8 cellular contexts compared by ENCODE assay signal in the genomic region with DNA sequence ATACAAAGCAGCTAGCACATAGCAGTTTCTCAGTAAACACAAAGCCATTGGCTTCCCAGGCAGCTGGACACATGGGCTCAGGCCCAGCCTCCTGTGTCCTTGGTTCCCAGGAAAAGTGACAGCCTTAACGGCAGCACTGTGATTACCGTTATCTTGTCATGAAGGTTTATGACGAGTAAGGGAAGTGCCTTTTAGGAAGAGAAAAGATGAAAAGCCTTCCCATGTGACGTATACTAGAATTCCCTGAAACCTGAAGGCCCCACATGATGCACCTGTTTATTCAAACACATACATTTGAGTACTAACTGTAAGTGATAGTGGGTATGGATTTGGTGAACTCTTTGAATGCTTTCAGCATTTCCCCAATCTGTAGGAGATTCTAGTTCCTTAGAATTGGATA.
"Had no signal": no experiment of that assay in that cellular context is flagged by ENCODE, and none has a peak within 500 bp of the region (broad histone marks: within the 10 kb centered on the region; RNA-seq: fewer than 3 reads in every experiment).

No MANE protein-coding gene starts in this region.

- ATAC-seq: GM12878 had no signal

- H3K4me3 ChIP-seq: GM12878 had no signal

- FAIRE-seq: G401.6, GM12878, GM12891, GM12892, GM18507, GM19239 had no signal

- DNase-seq: GDM1, GF-D8 had no signal
